ENCODE assay signal across 37 cellular contexts in the genomic region with DNA sequence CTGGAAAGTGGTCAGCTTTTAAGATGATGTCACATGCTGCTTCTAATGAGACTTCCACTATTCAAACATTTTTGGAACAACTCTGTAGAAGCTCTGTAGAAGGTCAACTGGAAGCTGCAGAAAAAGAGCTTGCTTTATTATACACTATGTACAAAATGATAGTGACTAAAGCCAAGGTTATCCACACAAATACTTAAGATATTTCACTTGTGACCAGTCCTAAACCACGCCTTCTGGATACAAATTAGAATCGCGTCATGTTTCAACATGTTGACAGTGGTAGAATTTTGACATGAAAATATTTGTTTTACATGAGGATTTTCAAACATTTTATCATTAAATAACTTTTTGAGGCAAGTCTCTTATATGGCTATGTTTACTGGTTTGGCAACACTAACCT.
DNase-seq lines count a peak whose midpoint lies in the region; ATAC-seq, FAIRE-seq and TF ChIP-seq lines count a peak whose summit lies in the region.
"Had no signal": no experiment of that assay in that cellular context is flagged by ENCODE, and none has a peak within 500 bp of the region (broad histone marks: within the 10 kb centered on the region; RNA-seq: fewer than 3 reads in every experiment).

No MANE protein-coding gene starts in this region.

- no peak overlapping the region for H2AFZ ChIP-seq in PC-3 (ENCODE audit: low read length)
- H2AFZ ChIP-seq in mammary epithelial cell (ENCODE audit: low read depth, low read length) = no peak overlapping the region
- H2AFZ ChIP-seq: parathyroid adenoma had no signal

- H3K27ac ChIP-seq in PC-3 (ENCODE audit: low read length) (no peak overlapping the region), mammary epithelial cell (ENCODE audit: insufficient read depth, low read depth, low read length) (peak overlapping the region; percentile 49), kidney (ENCODE audit: low read depth in 2 of 2, low read length in 2 of 2) (no peak overlapping the region)
- H3K27ac ChIP-seq: C4-2B, esophagus muscularis mucosa, parathyroid adenoma, Peyer's patch, SJCRH30, skin epidermis, suprapubic skin, WERI-Rb-1 had no signal

- H3K27me3 ChIP-seq in PC-3 (ENCODE audit: low read length) (no peaks in the 10 kb centered on the region), mammary epithelial cell (ENCODE audit: insufficient read depth, low read length) (no peaks in the 10 kb centered on the region)
- H3K27me3 ChIP-seq: esophagus muscularis mucosa, MG63, Peyer's patch, SJCRH30, suprapubic skin had no signal

- H3K9ac ChIP-seq in PC-3 (ENCODE audit: low read length) (no peak overlapping the region), mammary epithelial cell (ENCODE audit: insufficient read depth, low read length) (no peak overlapping the region), kidney (ENCODE audit: low read length in 2 of 2) (no peak overlapping the region)
- H3K9ac ChIP-seq: parathyroid adenoma had no signal

- DNase-seq in PC-3 (peak; percentile 34), mammary epithelial cell (peak; percentile 42), iris pigment epithelial cell (ENCODE audit: low read depth) (peak; percentile 21), stromal cell of bone marrow (ENCODE audit: low read depth) (peak; percentile 0), kidney (no peak), NCI-H345 treated with DMSO at 0.1 percent for 48 hours (lab: John Stamatoyannopoulos, UW; ENCODE audit: unreplicated experiment) (no peak)
- no peak for DNase-seq in activated T-cell treated with anti-CD3 and anti-CD28 coated beads, Interleukin-2, amount 50 U/mL, for 4 hours
- DNase-seq: activated CD4-positive, alpha-beta T cell treated with anti-CD3 and anti-CD28 coated beads for 4 hours; anterior cingulate cortex; Caco-2; dermis blood vessel endothelial cell; endodermal cell; hippocampal formation; left cardiac atrium; MG63; NCI-H1105 treated with DMSO at 0.1 percent for 48 hours; NCI-H2029; NCI-H526 treated with DMSO at 0.1 percent for 48 hours; nephron progenitor cell; Peyer's patch; retina; SJCRH30; stimulated activated naive CD4-positive, alpha-beta T cell; SW 1271; T1000; WERI-Rb-1 had no signal

- H3F3A ChIP-seq in PC-3 (ENCODE audit: low read length, unreplicated experiment) = no peaks in the 10 kb centered on the region

- TF ChIP-seq CTCF in PC-3 (conservative IDR thresholded peaks at IDR 0.05; ENCODE audit: low read depth, low read length) (no peak), mammary epithelial cell (conservative IDR thresholded peaks at IDR 0.05 in 1 of 2, IDR thresholded peaks at IDR 0.05 in 1 of 2; ENCODE audit: extremely low read depth in 1 of 2, insufficient read depth in 1 of 2, low read depth in 1 of 2, low read length in 2 of 2) (no peak), kidney (IDR thresholded peaks at IDR 0.05; ENCODE audit: borderline replicate concordance, extremely low read depth, insufficient read depth) (no peak)

- H3K4me3 ChIP-seq in PC-3 (ENCODE audit: low read length) (no peak overlapping the region), mammary epithelial cell (replicated peaks in 1 of 3; ENCODE audit: insufficient read depth in 1 of 3, low read depth in 2 of 3, low read length in 3 of 3) (no peak overlapping the region), kidney (ENCODE audit: low read length in 2 of 2) (no peak overlapping the region)
- H3K4me3 ChIP-seq: esophagus muscularis mucosa, K562, MG63, Peyer's patch, SJCRH30, skin epidermis, suprapubic skin had no signal

- H3K4me1 ChIP-seq in PC-3 (ENCODE audit: insufficient read depth, low read length) = no peaks in the 10 kb centered on the region
- peaks cover 17% of the 10 kb centered on the region for H3K4me1 ChIP-seq in mammary epithelial cell (ENCODE audit: insufficient read depth, low read length)
- H3K4me1 ChIP-seq in kidney (ENCODE audit: control insufficient read depth in 1 of 2, insufficient read depth in 1 of 2, low read depth in 1 of 2, low read length in 2 of 2) = no peaks in the 10 kb centered on the region
- H3K4me1 ChIP-seq: Caco-2, esophagus muscularis mucosa, parathyroid adenoma, Peyer's patch, SJCRH30, suprapubic skin had no signal

- H3K9me3 ChIP-seq in PC-3 (ENCODE audit: low read length) = 0 out of 2 replicates have a peak, but pooled peaks cover 3% of the 10 kb centered on the region
- H3K9me3 ChIP-seq in mammary epithelial cell (replicated peaks; ENCODE audit: insufficient read depth, low read length) = no peaks in the 10 kb centered on the region
- H3K9me3 ChIP-seq in kidney (ENCODE audit: control insufficient read depth in 1 of 2, low read length in 2 of 2) = no peaks in the 10 kb centered on the region
- H3K9me3 ChIP-seq: Caco-2, esophagus muscularis mucosa, MG63, Peyer's patch, SJCRH30, suprapubic skin had no signal

- 29% methylated on average over 3 of the region's 3 CpGs for WGBS in mammary epithelial cell (ENCODE audit: low coverage, missing lambda C conversion rate)

- no peaks in the 10 kb centered on the region for H3K9me2 ChIP-seq in PC-3 (replicated peaks; ENCODE audit: low read length)

- ATAC-seq in PC-3 (peak; percentile 91), GM21529 (IDR thresholded peaks at IDR 0.05; ENCODE audit: unreplicated experiment) (no peak)
- ATAC-seq in activated T-cell treated with anti-CD3 and anti-CD28 coated beads, Interleukin-2, amount 50 U/mL, for 4 hours = no peak
- ATAC-seq: HCT116, K562, left cardiac atrium had no signal

- CTCF ChIA-PET in PC-3 (lab: Charles Lee) (no interaction called here), mammary epithelial cell (lab: Charles Lee; ENCODE audit: low non-redundant PET) (no interaction called here)

- H3K36me3 Mint-ChIP-seq in activated T-cell treated with anti-CD3 and anti-CD28 coated beads, Interleukin-2, amount 50 U/mL, for 4 hours (ENCODE audit: insufficient read depth) = no peaks in the 10 kb centered on the region
- H3K36me3 Mint-ChIP-seq: activated naive CD8-positive, alpha-beta T cell had no signal

- no peaks in the 10 kb centered on the region for H3K9me3 Mint-ChIP-seq in activated T-cell treated with anti-CD3 and anti-CD28 coated beads, Interleukin-2, amount 50 U/mL, for 4 hours
- H3K9me3 Mint-ChIP-seq: activated T-helper 2 cell treated with anti-CD3 and anti-CD28 coated beads, Interferon-gamma antibody, Interleukin-2, Interleukin-4, amounts not matched to agents 10 μg/mL and 5 μg/mL and 100 μg/mL, durations not matched to agents 14 hours and 24 hours and 36 hours; endodermal cell; nephron progenitor cell had no signal

- no peaks in the 10 kb centered on the region for H3K4me1 Mint-ChIP-seq in activated T-cell treated with anti-CD3 and anti-CD28 coated beads, Interleukin-2, amount 50 U/mL, for 4 hours (ENCODE audit: low read depth)
- H3K4me1 Mint-ChIP-seq: endodermal cell, nephron progenitor cell had no signal

- dilution Hi-C loops in mammary epithelial cell (cut with HindIII; ENCODE audit: low sequenced_read_pairs) = no loop called here

- BruUV-seq in PC-3 (replicated peaks; lab: Mats Ljungman, UMichigan) (no TSS peak), mammary epithelial cell (replicated peaks; lab: Mats Ljungman, UMichigan) (no TSS peak)

- no peaks in the 10 kb centered on the region for H3K27me3 Mint-ChIP-seq in activated T-cell treated with anti-CD3 and anti-CD28 coated beads, Interleukin-2, amount 50 U/mL, for 4 hours (ENCODE audit: low read depth)

- intact Hi-C loops in PC-3 (cut with micrococcal nuclease) = no loop called here
- intact Hi-C loops in mammary epithelial cell (cut with micrococcal nuclease) = no loop called here
- intact Hi-C loops in kidney (cut with DNase I) = no loop called here

- no peak overlapping the region for H3K4me2 ChIP-seq in PC-3 (ENCODE audit: low read length)
- peak overlapping the region; percentile 66 for H3K4me2 ChIP-seq in mammary epithelial cell (ENCODE audit: insufficient read depth, low read depth, low read length)

- in situ Hi-C loops in mammary epithelial cell (cut with MboI; ENCODE audit: low sequenced_read_pairs in 2 of 2) = no loop called here

- H3K79me2 ChIP-seq in PC-3 (ENCODE audit: low read length) (no peaks in the 10 kb centered on the region), mammary epithelial cell (ENCODE audit: insufficient read depth, low read length) (no peaks in the 10 kb centered on the region)
- H3K79me2 ChIP-seq: parathyroid adenoma had no signal

- POLR2A ChIA-PET in PC-3 (lab: Charles Lee; ENCODE audit: unreplicated experiment) = no interaction called here

- H3K4me3 Mint-ChIP-seq in activated T-cell treated with anti-CD3 and anti-CD28 coated beads, Interleukin-2, amount 50 U/mL, for 4 hours = no peak overlapping the region
- H3K4me3 Mint-ChIP-seq: activated naive CD8-positive, alpha-beta T cell; endodermal cell; nephron progenitor cell had no signal

- H4K20me1 ChIP-seq in PC-3 (ENCODE audit: low read length) (no peaks in the 10 kb centered on the region), mammary epithelial cell (ENCODE audit: insufficient read depth, low read length) (no peaks in the 10 kb centered on the region)

- FAIRE-seq in kidney (lab: Jason Lieb, UNC) = no peak
- FAIRE-seq: GM12892, K562 had no signal

- H3K36me3 ChIP-seq in PC-3 (ENCODE audit: low read depth, low read length) = no peaks in the 10 kb centered on the region
- H3K36me3 ChIP-seq in mammary epithelial cell (ENCODE audit: insufficient read depth, low read length) = no peaks in the 10 kb centered on the region
- H3K36me3 ChIP-seq in kidney (ENCODE audit: control insufficient read depth in 1 of 2, insufficient read depth in 2 of 2, low read length in 2 of 2) = no peaks in the 10 kb centered on the region
- H3K36me3 ChIP-seq: esophagus muscularis mucosa, MG63, Peyer's patch, SJCRH30, suprapubic skin, WERI-Rb-1 had no signal

Comparison
In these comparisons a context has a peak if more than half of its experiments do, and no peak if none do; other contexts are left out.
1. DNase-seq: peak in PC-3 (single experiment), mammary epithelial cell (single experiment), iris pigment epithelial cell (single experiment) and stromal cell of bone marrow (single experiment); none in activated T-cell treated with anti-CD3 and anti-CD28 coated beads, Interleukin-2, amount 50 U/mL, for 4 hours (single experiment), kidney (single experiment) and NCI-H345 treated with DMSO at 0.1 percent for 48 hours (single experiment).